In the genomic region with DNA sequence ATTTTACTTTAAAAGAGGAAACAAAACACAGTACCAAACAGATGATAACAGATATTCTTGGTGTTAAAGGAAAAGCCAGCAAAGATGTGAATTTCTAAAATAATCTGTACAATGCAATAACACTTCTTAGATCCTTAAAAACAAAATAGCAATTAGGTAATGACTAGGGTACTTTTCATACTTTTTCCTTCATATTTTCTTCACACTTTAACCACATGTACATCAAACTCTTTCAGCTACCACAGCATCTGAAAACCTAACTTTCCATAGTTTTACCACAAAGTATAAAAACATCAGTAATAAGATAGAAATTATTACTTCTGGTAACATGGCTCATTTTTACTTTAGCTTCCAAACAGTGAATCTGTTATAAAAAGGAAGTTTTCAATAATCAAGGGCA, we compare ENCODE assay signal across 27 cellular contexts.
"Had no signal": no experiment of that assay in that cellular context is flagged by ENCODE, and none has a peak within 500 bp of the region (broad histone marks: within the 10 kb centered on the region; RNA-seq: fewer than 3 reads in every experiment).

No MANE protein-coding gene starts in this region.

- DNase-seq: islet precursor cell; left ventricle myocardium inferior; mesendoderm; naive B cell; natural killer cell; nephron progenitor cell; occipital lobe; psoas muscle; right lobe of liver; stimulated activated CD4-positive, alpha-beta T cell treated with anti-CD3 and anti-CD28 coated beads, Interleukin-1b, Interleukin-23, amount 100 ng/mL, for 48 hours; stimulated activated CD4-positive, alpha-beta T cell treated with anti-CD3 and anti-CD28 coated beads, Interleukin-2, amount 100 ng/mL, for 48 hours; stimulated activated CD4-positive, alpha-beta T cell treated with anti-CD3 and anti-CD28 coated beads, Interleukin-4, amount 100 ng/mL, for 4 hours; stimulated activated CD8-positive, alpha-beta memory T cell treated with anti-CD3 and anti-CD28 coated beads, Interleukin-4, amount 100 ng/mL, for 48 hours; stimulated activated naive CD4-positive, alpha-beta T cell treated with Interleukin-2 at 50 U/mL for 16 hours; substantia nigra had no signal

- H3K27me3 ChIP-seq: hepatocyte, neural progenitor cell, neutrophil, right atrium auricular region, right lobe of liver, tibial nerve, vagina had no signal

- H3K4me3 ChIP-seq: hepatocyte, left ventricle myocardium inferior, lung, neural progenitor cell, psoas muscle, right atrium auricular region, right lobe of liver, smooth muscle cell, tibial nerve, vagina had no signal

- H3K36me3 ChIP-seq: left ventricle myocardium inferior, neutrophil, right atrium auricular region, right lobe of liver, tibial nerve, vagina had no signal

- H3K4me3 Mint-ChIP-seq: mesothelial cell of epicardium; naive B cell; natural killer cell; nephron progenitor cell; neural progenitor cell; stimulated activated memory B cell treated with anti-CD40 and anti-IgM and Interleukin-4, amounts not matched to agents 10 μg/mL and 1 μg/mL and 100 μg/mL, for 72 hours; type B pancreatic cell had no signal

- H3K27ac Mint-ChIP-seq: mesothelial cell of epicardium; naive B cell; natural killer cell; nephron progenitor cell; neural progenitor cell; stimulated activated memory B cell treated with anti-CD40 and anti-IgM and Interleukin-4, amounts not matched to agents 10 μg/mL and 1 μg/mL and 100 μg/mL, for 72 hours; type B pancreatic cell had no signal

- H3K4me1 ChIP-seq: left ventricle myocardium inferior, neural progenitor cell, parathyroid adenoma, psoas muscle, right atrium auricular region, right lobe of liver, tibial nerve, vagina had no signal

- H3K36me3 Mint-ChIP-seq: naive B cell, natural killer cell had no signal

- H3K4me1 Mint-ChIP-seq: naive B cell, nephron progenitor cell, neural progenitor cell had no signal

- H3K9me3 ChIP-seq: left ventricle myocardium inferior, neutrophil, psoas muscle, right atrium auricular region, right lobe of liver, tibial nerve, vagina had no signal

- H3K27ac ChIP-seq: hepatocyte, left ventricle myocardium inferior, neural progenitor cell, neutrophil, parathyroid adenoma, psoas muscle, right atrium auricular region, right lobe of liver, tibial nerve, vagina had no signal

- H3K27me3 Mint-ChIP-seq: naive B cell; stimulated activated memory B cell treated with anti-CD40 and anti-IgM and Interleukin-4, amounts not matched to agents 10 μg/mL and 1 μg/mL and 100 μg/mL, for 72 hours; type B pancreatic cell had no signal

- ATAC-seq: natural killer cell; psoas muscle; right lobe of liver; stimulated activated memory B cell treated with anti-CD40 and anti-IgM and Interleukin-4, amounts not matched to agents 10 μg/mL and 1 μg/mL and 100 μg/mL, for 72 hours had no signal

- H3K9me3 Mint-ChIP-seq: naive B cell; natural killer cell; nephron progenitor cell; neural progenitor cell; stimulated activated memory B cell treated with anti-CD40 and anti-IgM and Interleukin-4, amounts not matched to agents 10 μg/mL and 1 μg/mL and 100 μg/mL, for 72 hours; type B pancreatic cell had no signal
